ENCODE assay signal across 26 cellular contexts in genomic region chr18:37391156-37391555, GRCh38.
"Had no signal": no experiment of that assay in that cellular context is flagged by ENCODE, and none has a peak within 500 bp of the region (broad histone marks: within the 10 kb centered on the region; RNA-seq: fewer than 3 reads in every experiment).

No MANE protein-coding gene starts in this region.

- H3K27ac ChIP-seq: colonic mucosa, esophagus squamous epithelium, lower lobe of right lung, neutrophil, parathyroid adenoma, suprapubic skin, thyroid gland had no signal

- H3K79me2 ChIP-seq: parathyroid adenoma had no signal

- ATAC-seq: effector memory CD8-positive, alpha-beta T cell; left ventricle myocardium superior; lower lobe of right lung; naive thymus-derived CD8-positive, alpha-beta T cell; sciatic nerve; stimulated activated naive CD8-positive, alpha-beta T cell treated with anti-CD3 and anti-CD28 coated beads, Interleukin-15, amount 100 ng/mL, for 72 hours had no signal

- H3K27me3 ChIP-seq: thyroid gland had no signal

- H3K9me3 Mint-ChIP-seq: dendritic cell treated with granulocyte-macrophage colony-stimulating factor and Interleukin-4, amounts not matched to agents 40 ng/mL and 50 ng/mL, for 4 days; effector memory CD8-positive, alpha-beta T cell; immature natural killer cell; naive thymus-derived CD8-positive, alpha-beta T cell; stimulated activated naive CD8-positive, alpha-beta T cell treated with anti-CD3 and anti-CD28 coated beads, Interleukin-15, amount 100 ng/mL, for 72 hours had no signal

- H3K36me3 ChIP-seq: colonic mucosa, esophagus squamous epithelium, lower lobe of right lung, neutrophil, suprapubic skin, thyroid gland had no signal

- H3K4me3 Mint-ChIP-seq: dendritic cell treated with granulocyte-macrophage colony-stimulating factor and Interleukin-4, amounts not matched to agents 40 ng/mL and 50 ng/mL, for 4 days; effector memory CD8-positive, alpha-beta T cell; immature natural killer cell; naive thymus-derived CD8-positive, alpha-beta T cell; nephron progenitor cell; stimulated activated naive CD8-positive, alpha-beta T cell treated with anti-CD3 and anti-CD28 coated beads, Interleukin-15, amount 100 ng/mL, for 72 hours had no signal

- H2AFZ ChIP-seq: parathyroid adenoma had no signal

- H3K4me1 ChIP-seq: colonic mucosa had no signal

- H3K4me2 ChIP-seq: smooth muscle cell had no signal

- H3K4me3 ChIP-seq: colonic mucosa, esophagus squamous epithelium, lower lobe of right lung, smooth muscle cell, suprapubic skin, thyroid gland had no signal

- H3K27ac Mint-ChIP-seq: dendritic cell treated with granulocyte-macrophage colony-stimulating factor and Interleukin-4, amounts not matched to agents 40 ng/mL and 50 ng/mL, for 4 days; effector memory CD8-positive, alpha-beta T cell; immature natural killer cell; naive thymus-derived CD8-positive, alpha-beta T cell; nephron progenitor cell; progenitor cell of endocrine pancreas; stimulated activated naive CD8-positive, alpha-beta T cell treated with anti-CD3 and anti-CD28 coated beads, Interleukin-15, amount 100 ng/mL, for 72 hours had no signal

- H3K9me3 ChIP-seq: colonic mucosa, neutrophil, suprapubic skin, thyroid gland had no signal

- H3K36me3 Mint-ChIP-seq: immature natural killer cell; naive thymus-derived CD8-positive, alpha-beta T cell had no signal

- DNase-seq: colonic mucosa; effector memory CD8-positive, alpha-beta T cell; erythroblast; esophagus squamous epithelium; foreskin melanocyte; immature natural killer cell; islet precursor cell; lower lobe of right lung; naive thymus-derived CD8-positive, alpha-beta T cell; nephron progenitor cell; stimulated activated CD4-positive, alpha-beta T cell treated with anti-CD3 and anti-CD28 coated beads, Interleukin-12 subunit alpha, Interleukin-12 subunit beta, amount 100 ng/mL, for 4 hours; stimulated activated CD4-positive, alpha-beta T cell treated with anti-CD3 and anti-CD28 coated beads, Interleukin-1b, Interleukin-23, amount 100 ng/mL, for 48 hours; stimulated activated CD4-positive, alpha-beta T cell treated with anti-CD3 and anti-CD28 coated beads, Interleukin-4, amount 100 ng/mL, for 1 hour; stimulated activated CD8-positive, alpha-beta memory T cell treated with anti-CD3 and anti-CD28 coated beads, Interleukin-4, amount 100 ng/mL, for 48 hours; stimulated activated naive CD4-positive, alpha-beta T cell; stimulated activated naive CD8-positive, alpha-beta T cell treated with anti-CD3 and anti-CD28 coated beads, Interleukin-15, amount 100 ng/mL, for 72 hours; thyroid gland; trophoblast cell had no signal

- H3K9ac ChIP-seq: parathyroid adenoma had no signal
